16 cellular contexts compared by ENCODE assay signal in genomic region chr10:97743169-97743945, GRCh38. TPM values are rescaled to one million over a fixed set of nuclear protein-coding genes. Genes with fewer than 3 reads are reported as not detected.
DNase-seq lines count a peak whose midpoint lies in the region; ATAC-seq lines count a peak whose summit lies in the region.
"Had no signal": no experiment of that assay in that cellular context is flagged by ENCODE, and none has a peak within 500 bp of the region (broad histone marks: within the 10 kb centered on the region; RNA-seq: fewer than 3 reads in every experiment).

No MANE protein-coding gene starts in this region.

- peaks cover 39% of the 10 kb centered on the region for H3K4me1 Mint-ChIP-seq in activated T-cell treated with anti-CD3 and anti-CD28 coated beads, Interleukin-2, amount 50 U/mL, for 24 hours (ENCODE audit: low read depth)
- peaks cover 29% of the 10 kb centered on the region for H3K4me1 Mint-ChIP-seq in activated T-cell treated with anti-CD3 and anti-CD28 coated beads, Interleukin-2, amount 50 U/mL, for 72 hours (ENCODE audit: low read depth)
- H3K4me1 Mint-ChIP-seq in effector memory CD8-positive, alpha-beta T cell (ENCODE audit: low read depth in 2 of 2), result peaks cover 45 to 47% of the 10 kb centered on the region in 2 donors

- peaks cover 89% of the 10 kb centered on the region for H3K36me3 Mint-ChIP-seq in activated T-cell treated with anti-CD3 and anti-CD28 coated beads, Interleukin-2, amount 50 U/mL, for 24 hours (ENCODE audit: low read depth)
- peaks cover 22 to 31% of the 10 kb centered on the region in 2 donors for H3K36me3 Mint-ChIP-seq in activated T-cell treated with anti-CD3 and anti-CD28 coated beads, Interleukin-2, amount 50 U/mL, for 72 hours (ENCODE audit: insufficient read depth in 2 of 2)
- peaks cover 58% of the 10 kb centered on the region for H3K36me3 Mint-ChIP-seq in effector memory CD8-positive, alpha-beta T cell (ENCODE audit: insufficient read depth)

- H3K27me3 Mint-ChIP-seq in activated T-cell treated with anti-CD3 and anti-CD28 coated beads, Interleukin-2, amount 50 U/mL, for 24 hours, result no peaks in the 10 kb centered on the region
- no peaks in the 10 kb centered on the region for H3K27me3 Mint-ChIP-seq in activated T-cell treated with anti-CD3 and anti-CD28 coated beads, Interleukin-2, amount 50 U/mL, for 72 hours (ENCODE audit: low read depth)
- H3K27me3 Mint-ChIP-seq in effector memory CD8-positive, alpha-beta T cell, result no peaks in the 10 kb centered on the region
- H3K27me3 Mint-ChIP-seq: activated CD4-positive, alpha-beta memory T cell treated with anti-CD3 and anti-CD28 coated beads, Interleukin-2, amount 10 ng/mL, durations not matched to agents 7 days and 5 days; memory B cell; naive thymus-derived CD8-positive, alpha-beta T cell had no signal

- ATAC-seq in activated T-cell treated with anti-CD3 and anti-CD28 coated beads, Interleukin-2, amount 50 U/mL, for 72 hours (replicated peaks in 1 of 2), result no peak
- ATAC-seq in effector memory CD8-positive, alpha-beta T cell (replicated peaks), result no peak
- ATAC-seq in sciatic nerve (peak; percentile 33), GM19351 (IDR thresholded peaks at IDR 0.05; ENCODE audit: unreplicated experiment) (no peak)
- ATAC-seq: naive thymus-derived CD8-positive, alpha-beta T cell had no signal

- DNase-seq in activated T-cell treated with anti-CD3 and anti-CD28 coated beads, Interleukin-2, amount 50 U/mL, for 24 hours, result no peak
- no peak for DNase-seq in activated T-cell treated with anti-CD3 and anti-CD28 coated beads, Interleukin-2, amount 50 U/mL, for 72 hours
- DNase-seq in effector memory CD8-positive, alpha-beta T cell, result no peak
- DNase-seq in sciatic nerve (ENCODE audit: low spot score), result peak; percentile 53
- DNase-seq in NCI-H2081 (lab: John Stamatoyannopoulos, UW), result no peak
- DNase-seq: activated CD4-positive, alpha-beta memory T cell treated with anti-CD3 and anti-CD28 coated beads, Interleukin-2, amount 10 ng/mL, durations not matched to agents 7 days and 5 days; central memory CD4-positive, alpha-beta T cell; glutamatergic neuron; naive thymus-derived CD8-positive, alpha-beta T cell; NCI-H1417 treated with DMSO at 0.1 percent for 48 hours; NCI-H226; stimulated activated CD4-positive, alpha-beta T cell treated with anti-CD3 and anti-CD28 coated beads, Interleukin-12 subunit alpha, Interleukin-12 subunit beta, amount 100 ng/mL, for 4 hours had no signal

- H3K4me3 Mint-ChIP-seq in activated T-cell treated with anti-CD3 and anti-CD28 coated beads, Interleukin-2, amount 50 U/mL, for 24 hours, result no peak overlapping the region
- H3K4me3 Mint-ChIP-seq in activated T-cell treated with anti-CD3 and anti-CD28 coated beads, Interleukin-2, amount 50 U/mL, for 72 hours, result no peak overlapping the region
- H3K4me3 Mint-ChIP-seq in effector memory CD8-positive, alpha-beta T cell, result no peak overlapping the region
- H3K4me3 Mint-ChIP-seq: activated CD4-positive, alpha-beta memory T cell treated with anti-CD3 and anti-CD28 coated beads, Interleukin-2, amount 10 ng/mL, durations not matched to agents 7 days and 5 days; memory B cell had no signal

- H3K27ac Mint-ChIP-seq in activated T-cell treated with anti-CD3 and anti-CD28 coated beads, Interleukin-2, amount 50 U/mL, for 24 hours, result peak overlapping the region; percentile 46
- no peak overlapping the region for H3K27ac Mint-ChIP-seq in activated T-cell treated with anti-CD3 and anti-CD28 coated beads, Interleukin-2, amount 50 U/mL, for 72 hours
- H3K27ac Mint-ChIP-seq in effector memory CD8-positive, alpha-beta T cell, result peak overlapping the region; percentile 62 to 78
- H3K27ac Mint-ChIP-seq: activated CD4-positive, alpha-beta memory T cell treated with anti-CD3 and anti-CD28 coated beads, Interleukin-2, amount 10 ng/mL, durations not matched to agents 7 days and 5 days; memory B cell had no signal

- intact Hi-C loops in sciatic nerve (cut with DNase I), result no loop called here

- H3K9me3 Mint-ChIP-seq in activated T-cell treated with anti-CD3 and anti-CD28 coated beads, Interleukin-2, amount 50 U/mL, for 24 hours, result no peaks in the 10 kb centered on the region
- H3K9me3 Mint-ChIP-seq in activated T-cell treated with anti-CD3 and anti-CD28 coated beads, Interleukin-2, amount 50 U/mL, for 72 hours, result no peaks in the 10 kb centered on the region
- no peaks in the 10 kb centered on the region for H3K9me3 Mint-ChIP-seq in effector memory CD8-positive, alpha-beta T cell
- H3K9me3 Mint-ChIP-seq: activated CD4-positive, alpha-beta memory T cell treated with anti-CD3 and anti-CD28 coated beads, Interleukin-2, amount 10 ng/mL, durations not matched to agents 7 days and 5 days; memory B cell; naive thymus-derived CD8-positive, alpha-beta T cell had no signal

RNA-seq across cellular contexts. Expression of gene ZFYVE27, which starts 6.4 kb away (rescaled TPM):
- 10 to 100 TPM; 33.7 to 40.0 TPM for total RNA-seq in activated T-cell treated with anti-CD3 and anti-CD28 coated beads, Interleukin-2, amount 50 U/mL, for 72 hours
- total RNA-seq in sciatic nerve, result 32.9 TPM

RNA-seq across cellular contexts. Expression of gene SFRP5, which starts 28.4 kb away (rescaled TPM):
- not detected for total RNA-seq in activated T-cell treated with anti-CD3 and anti-CD28 coated beads, Interleukin-2, amount 50 U/mL, for 72 hours
- 292 TPM for total RNA-seq in sciatic nerve
- total RNA-seq: activated CD4-positive, alpha-beta memory T cell treated with anti-CD3 and anti-CD28 coated beads, Interleukin-2, amount 10 ng/mL, durations not matched to agents 7 days and 5 days; HT1080; RPMI7951 had no signal

RNA-seq across cellular contexts. Expression of gene MARVELD1, which starts 29.8 kb away (rescaled TPM):
- total RNA-seq in activated T-cell treated with anti-CD3 and anti-CD28 coated beads, Interleukin-2, amount 50 U/mL, for 72 hours, result 1 to 10 TPM; 1.5 to 1.9 TPM
- 59.5 TPM for total RNA-seq in sciatic nerve

RNA-seq across cellular contexts. Expression of gene AVPI1, which starts 56.3 kb away (rescaled TPM):
- 1 to 10 TPM; 1.8 to 5.3 TPM for total RNA-seq in activated T-cell treated with anti-CD3 and anti-CD28 coated beads, Interleukin-2, amount 50 U/mL, for 72 hours
- 41.8 TPM for total RNA-seq in sciatic nerve

Comparison
In these comparisons a context has a peak if more than half of its experiments do, and no peak if none do; other contexts are left out.
1. RNA of gene SFRP5, which starts 28.4 kb away (total RNA-seq): 292 TPM in sciatic nerve (single experiment); not detected in activated T-cell treated with anti-CD3 and anti-CD28 coated beads, Interleukin-2, amount 50 U/mL, for 72 hours; every median in the first group is over 100 times any median in the second.
2. RNA of gene MARVELD1, which starts 29.8 kb away (total RNA-seq): 59.5 TPM in sciatic nerve (single experiment); 1.5 to 1.9 TPM in activated T-cell treated with anti-CD3 and anti-CD28 coated beads, Interleukin-2, amount 50 U/mL, for 72 hours; every median in the first group is over 10 times any median in the second.